In genomic region chr5:91042225-91042624, GRCh38 we compare ENCODE assay signal across 37 cellular contexts.
"Had no signal": no experiment of that assay in that cellular context is flagged by ENCODE, and none has a peak within 500 bp of the region (broad histone marks: within the 10 kb centered on the region; RNA-seq: fewer than 3 reads in every experiment).

No MANE protein-coding gene starts in this region.

- H3K4me1 ChIP-seq: body of pancreas, breast epithelium had no signal

- H3K27ac Mint-ChIP-seq: activated CD4-positive, alpha-beta memory T cell treated with anti-CD3 and anti-CD28 coated beads for 36 hours; activated CD4-positive, alpha-beta T cell treated with anti-CD3 and anti-CD28 coated beads, Interleukin-2, amount 10 ng/mL, durations not matched to agents 24 days and 14 days; activated CD8-positive, alpha-beta T cell treated with anti-CD3 and anti-CD28 coated beads for 36 hours; activated naive CD4-positive, alpha-beta T cell treated with anti-CD3 and anti-CD28 coated beads for 36 hours; activated naive CD4-positive, alpha-beta T cell treated with anti-CD3 and anti-CD28 coated beads, Interleukin-2, amount 50 U/mL, for 72 hours; activated naive CD8-positive, alpha-beta T cell treated with anti-CD3 and anti-CD28 coated beads, Interleukin-2, amount 10 ng/mL, durations not matched to agents 7 days and 5 days; activated naive CD8-positive, alpha-beta T cell treated with anti-CD3 and anti-CD28 coated beads, Interleukin-2, amount 50 U/mL, for 24 hours; activated T-cell treated with anti-CD3 and anti-CD28 coated beads, Interleukin-2, amount 50 U/mL, for 72 hours; activated T-helper 1 cell treated with anti-CD3 and anti-CD28 coated beads, Interleukin-12 subunit alpha, Interleukin-12 subunit beta, Interleukin-2, Interleukin-4 antibody, amounts not matched to agents 30 ng/mL and 10 ng/mL and 1 ng/mL, durations not matched to agents 14 hours and 24 hours and 36 hours; activated T-helper 17 cell treated with anti-CD3 and anti-CD28 coated beads, Interleukin-2, amount 50 U/mL, for 72 hours; T-helper 1 cell treated with Interleukin-12 subunit alpha and Interleukin-12 subunit beta and Interleukin-4 antibody, amounts not matched to agents 30 μg/mL and 1 μg/mL, for 36 hours; T-helper 2 cell treated with Interferon-gamma antibody and Interleukin-4, amounts not matched to agents 5 μg/mL and 100 μg/mL, for 36 hours; WTC11 had no signal

- H3K36me3 Mint-ChIP-seq: activated CD4-positive, alpha-beta memory T cell treated with anti-CD3 and anti-CD28 coated beads for 36 hours; activated naive CD8-positive, alpha-beta T cell treated with anti-CD3 and anti-CD28 coated beads, Interleukin-2, amount 10 ng/mL, durations not matched to agents 7 days and 5 days had no signal

- H3K27me3 ChIP-seq: body of pancreas, brain microvascular endothelial cell, breast epithelium had no signal

- H3K27ac ChIP-seq: body of pancreas, brain microvascular endothelial cell, breast epithelium, WERI-Rb-1 had no signal

- H3K4me1 Mint-ChIP-seq: activated CD4-positive, alpha-beta T cell treated with anti-CD3 and anti-CD28 coated beads, Interleukin-2, amount 10 ng/mL, durations not matched to agents 24 days and 14 days; activated naive CD8-positive, alpha-beta T cell treated with anti-CD3 and anti-CD28 coated beads, Interleukin-2, amount 10 ng/mL, durations not matched to agents 7 days and 5 days; activated naive CD8-positive, alpha-beta T cell treated with anti-CD3 and anti-CD28 coated beads, Interleukin-2, amount 50 U/mL, for 24 hours; activated T-helper 17 cell treated with anti-CD3 and anti-CD28 coated beads, Interleukin-2, amount 50 U/mL, for 72 hours had no signal

- DNase-seq: activated CD4-positive, alpha-beta memory T cell treated with anti-CD3 and anti-CD28 coated beads for 36 hours; activated CD4-positive, alpha-beta T cell treated with anti-CD3 and anti-CD28 coated beads for 4 hours; activated CD4-positive, alpha-beta T cell treated with anti-CD3 and anti-CD28 coated beads, Interleukin-2, amount 10 ng/mL, durations not matched to agents 24 days and 14 days; activated CD4-positive, alpha-beta T cell treated with anti-CD3 and anti-CD28 coated beads, Interleukin-2, amount 50 U/mL, for 1 hour; activated CD4-positive, alpha-beta T cell treated with anti-CD3 and anti-CD28 coated beads, Interleukin-2, amount 50 U/mL, for 4 hours; activated CD4-positive, CD25-positive, alpha-beta regulatory T cell; activated CD4-positive, CD25-positive, alpha-beta regulatory T cell treated with anti-CD3 and anti-CD28 coated beads, Interleukin-2, amount 50 U/mL, for 72 hours; activated CD8-positive, alpha-beta memory T cell treated with anti-CD3 and anti-CD28 coated beads, Interleukin-2, amount 50 U/mL, for 4 hours; activated CD8-positive, alpha-beta T cell treated with anti-CD3 and anti-CD28 coated beads for 36 hours; activated effector memory CD4-positive, alpha-beta T cell treated with anti-CD3 and anti-CD28 coated beads, Interleukin-2, amount 50 U/mL, for 16 hours; activated gamma-delta T cell treated with Interleukin-2 at 50 U/mL for 16 hours; activated naive CD4-positive, alpha-beta T cell; activated naive CD4-positive, alpha-beta T cell treated with anti-CD3 and anti-CD28 coated beads for 36 hours; activated naive CD4-positive, alpha-beta T cell treated with anti-CD3 and anti-CD28 coated beads, Interleukin-2, amount 50 U/mL, for 16 hours; activated naive CD8-positive, alpha-beta T cell treated with anti-CD3 and anti-CD28 coated beads, Interleukin-2, amount 10 ng/mL, durations not matched to agents 7 days and 5 days; activated naive CD8-positive, alpha-beta T cell treated with anti-CD3 and anti-CD28 coated beads, Interleukin-2, amount 50 U/mL, for 24 hours; activated T-cell treated with anti-CD3 and anti-CD28 coated beads for 4 hours; activated T-cell treated with anti-CD3 and anti-CD28 coated beads, Interleukin-2, amount 50 U/mL, for 1 hour; activated T-cell treated with anti-CD3 and anti-CD28 coated beads, Interleukin-2, amount 50 U/mL, for 4 hours; activated T-cell treated with anti-CD3 and anti-CD28 coated beads, Interleukin-2, amount 50 U/mL, for 72 hours; amygdala; aorta; body of pancreas; brain microvascular endothelial cell; central memory CD4-positive, alpha-beta T cell; SW 1271; T-helper 1 cell; T-helper 2 cell; T-helper 9 cell; WERI-Rb-1 had no signal

- ATAC-seq: activated CD8-positive, alpha-beta T cell treated with anti-CD3 and anti-CD28 coated beads for 36 hours; activated naive CD4-positive, alpha-beta T cell treated with anti-CD3 and anti-CD28 coated beads, Interleukin-2, amount 50 U/mL, for 72 hours; activated naive CD8-positive, alpha-beta T cell treated with anti-CD3 and anti-CD28 coated beads, Interleukin-2, amount 50 U/mL, for 24 hours; activated T-cell treated with anti-CD3 and anti-CD28 coated beads, Interleukin-2, amount 50 U/mL, for 4 hours; activated T-cell treated with anti-CD3 and anti-CD28 coated beads, Interleukin-2, amount 50 U/mL, for 72 hours; activated T-helper 17 cell treated with anti-CD3 and anti-CD28 coated beads, Interleukin-2, amount 50 U/mL, for 72 hours; body of pancreas; WTC11 had no signal

- H3K9me3 ChIP-seq: body of pancreas, breast epithelium had no signal

- H3K4me3 ChIP-seq: body of pancreas, breast epithelium had no signal

- H3K27me3 Mint-ChIP-seq: activated naive CD8-positive, alpha-beta T cell treated with anti-CD3 and anti-CD28 coated beads, Interleukin-2, amount 10 ng/mL, durations not matched to agents 7 days and 5 days had no signal

- H3K36me3 ChIP-seq: brain microvascular endothelial cell, breast epithelium had no signal

- H3K4me3 Mint-ChIP-seq: activated CD4-positive, alpha-beta memory T cell treated with anti-CD3 and anti-CD28 coated beads for 36 hours; activated CD4-positive, alpha-beta T cell treated with anti-CD3 and anti-CD28 coated beads, Interleukin-2, amount 10 ng/mL, durations not matched to agents 24 days and 14 days; activated CD8-positive, alpha-beta T cell treated with anti-CD3 and anti-CD28 coated beads for 36 hours; activated naive CD4-positive, alpha-beta T cell treated with anti-CD3 and anti-CD28 coated beads for 36 hours; activated naive CD8-positive, alpha-beta T cell treated with anti-CD3 and anti-CD28 coated beads, Interleukin-2, amount 10 ng/mL, durations not matched to agents 7 days and 5 days; activated naive CD8-positive, alpha-beta T cell treated with anti-CD3 and anti-CD28 coated beads, Interleukin-2, amount 50 U/mL, for 24 hours; activated T-cell treated with anti-CD3 and anti-CD28 coated beads, Interleukin-2, amount 50 U/mL, for 4 hours; activated T-cell treated with anti-CD3 and anti-CD28 coated beads, Interleukin-2, amount 50 U/mL, for 72 hours; activated T-helper 1 cell treated with anti-CD3 and anti-CD28 coated beads, Interleukin-12 subunit alpha, Interleukin-12 subunit beta, Interleukin-2, Interleukin-4 antibody, amounts not matched to agents 30 ng/mL and 10 ng/mL and 1 ng/mL, durations not matched to agents 14 hours and 24 hours and 36 hours; activated T-helper 17 cell treated with anti-CD3 and anti-CD28 coated beads, Interleukin-2, amount 50 U/mL, for 72 hours; T-helper 1 cell treated with Interleukin-12 subunit alpha and Interleukin-12 subunit beta and Interleukin-4 antibody, amounts not matched to agents 30 μg/mL and 1 μg/mL, for 36 hours; T-helper 2 cell treated with Interferon-gamma antibody and Interleukin-4, amounts not matched to agents 5 μg/mL and 100 μg/mL, for 36 hours; WTC11 had no signal

- H3K9me3 Mint-ChIP-seq: activated CD4-positive, alpha-beta memory T cell treated with anti-CD3 and anti-CD28 coated beads for 36 hours; activated CD8-positive, alpha-beta T cell treated with anti-CD3 and anti-CD28 coated beads for 36 hours; activated naive CD4-positive, alpha-beta T cell treated with anti-CD3 and anti-CD28 coated beads for 36 hours; activated naive CD4-positive, alpha-beta T cell treated with anti-CD3 and anti-CD28 coated beads, Interleukin-2, amount 50 U/mL, for 72 hours; activated naive CD8-positive, alpha-beta T cell treated with anti-CD3 and anti-CD28 coated beads, Interleukin-2, amount 10 ng/mL, durations not matched to agents 7 days and 5 days; activated T-cell treated with anti-CD3 and anti-CD28 coated beads, Interleukin-2, amount 50 U/mL, for 4 hours; activated T-helper 1 cell treated with anti-CD3 and anti-CD28 coated beads, Interleukin-12 subunit alpha, Interleukin-12 subunit beta, Interleukin-2, Interleukin-4 antibody, amounts not matched to agents 30 ng/mL and 10 ng/mL and 1 ng/mL, durations not matched to agents 14 hours and 24 hours and 36 hours; activated T-helper 17 cell treated with anti-CD3 and anti-CD28 coated beads, Interleukin-2, amount 50 U/mL, for 72 hours; T-helper 1 cell treated with Interleukin-12 subunit alpha and Interleukin-12 subunit beta and Interleukin-4 antibody, amounts not matched to agents 30 μg/mL and 1 μg/mL, for 36 hours; T-helper 2 cell treated with Interferon-gamma antibody and Interleukin-4, amounts not matched to agents 5 μg/mL and 100 μg/mL, for 36 hours had no signal
